In genomic region chr3:59426851-59427565, GRCh38 we compare ENCODE assay signal across 13 cellular contexts.
A peak's percentile ranks its signal among the peaks of the same experiment; 100 is the strongest.
DNase-seq lines count a peak whose midpoint lies in the region; ATAC-seq and TF ChIP-seq lines count a peak whose summit lies in the region.
"Had no signal": no experiment of that assay in that cellular context is flagged by ENCODE, and none has a peak within 500 bp of the region (broad histone marks: within the 10 kb centered on the region; RNA-seq: fewer than 3 reads in every experiment).

No MANE protein-coding gene starts in this region.

- DNase-seq in AG10803 (ENCODE audit: low read depth) (peak; percentile 97), H4 (ENCODE audit: low spot score) (peak; percentile 63), hepatic stellate cell (ENCODE audit: low spot score) (peak; percentile 19), mesendoderm (no peak)
- no peak for DNase-seq in activated T-helper 1 cell treated with anti-CD3 and anti-CD28 coated beads, Interleukin-12 subunit alpha, Interleukin-12 subunit beta, Interleukin-2, Interleukin-4 antibody, amounts not matched to agents 30 ng/mL and 10 ng/mL and 1 ng/mL, durations not matched to agents 14 hours and 24 hours and 36 hours (ENCODE audit: low spot score)
- DNase-seq: heart left ventricle, NCI-H510A treated with DMSO at 0.1 percent for 48 hours, T-helper 9 cell had no signal

- no peak overlapping the region for H3K4me2 ChIP-seq in mesendoderm (ENCODE audit: low read length)

- no peaks in the 10 kb centered on the region for H3K9me3 Mint-ChIP-seq in activated T-helper 1 cell treated with anti-CD3 and anti-CD28 coated beads, Interleukin-12 subunit alpha, Interleukin-12 subunit beta, Interleukin-2, Interleukin-4 antibody, amounts not matched to agents 30 ng/mL and 10 ng/mL and 1 ng/mL, durations not matched to agents 14 hours and 24 hours and 36 hours
- H3K9me3 Mint-ChIP-seq: type B pancreatic cell had no signal

- H3K27ac Mint-ChIP-seq in activated T-helper 1 cell treated with anti-CD3 and anti-CD28 coated beads, Interleukin-12 subunit alpha, Interleukin-12 subunit beta, Interleukin-2, Interleukin-4 antibody, amounts not matched to agents 30 ng/mL and 10 ng/mL and 1 ng/mL, durations not matched to agents 14 hours and 24 hours and 36 hours: peak overlapping the region; percentile 62
- H3K27ac Mint-ChIP-seq: type B pancreatic cell had no signal

- no peak overlapping the region for H3K18ac ChIP-seq in mesendoderm (ENCODE audit: low read length)

- no peak overlapping the region for H4K8ac ChIP-seq in mesendoderm (ENCODE audit: low read depth, low read length)

- H2BK120ac ChIP-seq in mesendoderm (ENCODE audit: low read depth, low read length): no peak overlapping the region

- H3K4me1 ChIP-seq in mesendoderm (ENCODE audit: control insufficient read depth, low read depth, low read length): no peaks in the 10 kb centered on the region

- H3K27me3 ChIP-seq in mesendoderm (ENCODE audit: insufficient read depth, low read length, poor library complexity): no peaks in the 10 kb centered on the region
- H3K27me3 ChIP-seq: cardiac muscle cell, heart left ventricle had no signal

- no peak for TF ChIP-seq CTCF in AG10803 (conservative IDR thresholded peaks at IDR 0.05; ENCODE audit: low read length)

- no peaks in the 10 kb centered on the region for H3K79me1 ChIP-seq in mesendoderm (ENCODE audit: low read length)

- no peak overlapping the region for H3K27ac ChIP-seq in mesendoderm (ENCODE audit: low read depth, low read length)
- H3K27ac ChIP-seq: cardiac muscle cell, heart left ventricle had no signal

- H3K36me3 ChIP-seq in mesendoderm (ENCODE audit: control insufficient read depth, insufficient read depth, low read length): no peaks in the 10 kb centered on the region
- H3K36me3 ChIP-seq: cardiac muscle cell, heart left ventricle had no signal

- no peak overlapping the region for H4K5ac ChIP-seq in mesendoderm (ENCODE audit: low read length)

- H2BK15ac ChIP-seq in mesendoderm (replicated peaks; ENCODE audit: low read depth): no peak overlapping the region

- peaks cover 2% of the 10 kb centered on the region for H3K36me3 Mint-ChIP-seq in activated T-helper 1 cell treated with anti-CD3 and anti-CD28 coated beads, Interleukin-12 subunit alpha, Interleukin-12 subunit beta, Interleukin-2, Interleukin-4 antibody, amounts not matched to agents 30 ng/mL and 10 ng/mL and 1 ng/mL, durations not matched to agents 14 hours and 24 hours and 36 hours (ENCODE audit: low read depth)
- H3K36me3 Mint-ChIP-seq: type B pancreatic cell had no signal

- H3K4me3 Mint-ChIP-seq in activated T-helper 1 cell treated with anti-CD3 and anti-CD28 coated beads, Interleukin-12 subunit alpha, Interleukin-12 subunit beta, Interleukin-2, Interleukin-4 antibody, amounts not matched to agents 30 ng/mL and 10 ng/mL and 1 ng/mL, durations not matched to agents 14 hours and 24 hours and 36 hours: no peak overlapping the region
- H3K4me3 Mint-ChIP-seq: type B pancreatic cell had no signal

- H3K9ac ChIP-seq in mesendoderm (ENCODE audit: low read length): no peak overlapping the region

- peaks cover 50% of the 10 kb centered on the region for H3K4me1 Mint-ChIP-seq in activated T-helper 1 cell treated with anti-CD3 and anti-CD28 coated beads, Interleukin-12 subunit alpha, Interleukin-12 subunit beta, Interleukin-2, Interleukin-4 antibody, amounts not matched to agents 30 ng/mL and 10 ng/mL and 1 ng/mL, durations not matched to agents 14 hours and 24 hours and 36 hours (ENCODE audit: low read depth)

- H3K56ac ChIP-seq in mesendoderm (ENCODE audit: low read length): no peak overlapping the region

- TF ChIP-seq POLR2A in GM18505 (IDR thresholded peaks at IDR 0.05; ENCODE audit: borderline replicate concordance, extremely low read depth, insufficient read depth, insufficient read length): no peak

- H3K4ac ChIP-seq in mesendoderm (ENCODE audit: low read depth, low read length): no peak overlapping the region

- intact Hi-C loops in activated T-helper 1 cell treated with anti-CD3 and anti-CD28 coated beads, Interleukin-12 subunit alpha, Interleukin-12 subunit beta, Interleukin-2, Interleukin-4 antibody, amounts not matched to agents 30 ng/mL and 10 ng/mL and 1 ng/mL, durations not matched to agents 14 hours and 24 hours and 36 hours (cut with micrococcal nuclease): loop anchor here (1.0 to 10.0 kb wide), 10 partner anchors 17 to 355 kb away; no protein-coding TSS in a partner anchor

- H3K79me2 ChIP-seq in mesendoderm (ENCODE audit: control insufficient read depth, insufficient read depth, low read length): no peaks in the 10 kb centered on the region

- no peak overlapping the region for H2AK5ac ChIP-seq in mesendoderm (ENCODE audit: low read length)

- no peak overlapping the region for H3K23ac ChIP-seq in mesendoderm (ENCODE audit: low read length)

- H3K4me3 ChIP-seq in AG10803 (ENCODE audit: low read length): no peak overlapping the region
- H3K4me3 ChIP-seq in mesendoderm (ENCODE audit: low read length): no peak overlapping the region
- H3K4me3 ChIP-seq: cardiac muscle cell, heart left ventricle had no signal

- no peak overlapping the region for H2BK5ac ChIP-seq in mesendoderm (ENCODE audit: low read length)

- WGBS in mesendoderm (ENCODE audit: extremely low coverage, insufficient coverage, low lambda C conversion rate): no CpG with 5 or more reads among the region's 9 CpGs

- ATAC-seq in HG03159 (IDR thresholded peaks at IDR 0.05; ENCODE audit: unreplicated experiment): no peak
- no peak for ATAC-seq in GM18505 (IDR thresholded peaks at IDR 0.05; ENCODE audit: unreplicated experiment)
- no peak for ATAC-seq in GM21786 (IDR thresholded peaks at IDR 0.05; ENCODE audit: unreplicated experiment)
- ATAC-seq: heart left ventricle had no signal

- H3K27me3 Mint-ChIP-seq in activated T-helper 1 cell treated with anti-CD3 and anti-CD28 coated beads, Interleukin-12 subunit alpha, Interleukin-12 subunit beta, Interleukin-2, Interleukin-4 antibody, amounts not matched to agents 30 ng/mL and 10 ng/mL and 1 ng/mL, durations not matched to agents 14 hours and 24 hours and 36 hours (ENCODE audit: insufficient read depth): no peaks in the 10 kb centered on the region

Comparison
In these comparisons a context has a peak if more than half of its experiments do, and no peak if none do; other contexts are left out.
1. DNase-seq: peak in AG10803 (single experiment), H4 (single experiment) and hepatic stellate cell (single experiment); none in activated T-helper 1 cell treated with anti-CD3 and anti-CD28 coated beads, Interleukin-12 subunit alpha, Interleukin-12 subunit beta, Interleukin-2, Interleukin-4 antibody, amounts not matched to agents 30 ng/mL and 10 ng/mL and 1 ng/mL, durations not matched to agents 14 hours and 24 hours and 36 hours (single experiment) and mesendoderm (single experiment).